Comparison of ENCODE assay signal across 17 cellular contexts in genomic region chr9:105158020-105158419, GRCh38.
"Had no signal": no experiment of that assay in that cellular context is flagged by ENCODE, and none has a peak within 500 bp of the region (broad histone marks: within the 10 kb centered on the region; RNA-seq: fewer than 3 reads in every experiment).

No MANE protein-coding gene starts in this region.

- DNase-seq: effector memory CD8-positive, alpha-beta T cell; esophagus squamous epithelium; foreskin fibroblast; immature natural killer cell; left ventricle myocardium inferior; lower lobe of right lung; natural killer cell; ovary; spleen; stimulated activated CD4-positive, alpha-beta T cell treated with anti-CD3 and anti-CD28 coated beads, Interleukin-15, amount 100 ng/mL, for 24 hours; stimulated activated CD4-positive, alpha-beta T cell treated with anti-CD3 and anti-CD28 coated beads, Interleukin-1b, Interleukin-23, amount 100 ng/mL, for 48 hours; stimulated activated CD4-positive, alpha-beta T cell treated with anti-CD3 and anti-CD28 coated beads, Interleukin-4, amount 100 ng/mL, for 24 hours had no signal

- FAIRE-seq: colon, keratinocyte, urothelium cell line had no signal

- H3K27me3 ChIP-seq: esophagus squamous epithelium, ovary, spleen, tibial nerve had no signal

- H3K4me3 ChIP-seq: esophagus squamous epithelium, left ventricle myocardium inferior, lower lobe of right lung, ovary, spleen, tibial nerve had no signal

- H3K36me3 ChIP-seq: esophagus squamous epithelium, left ventricle myocardium inferior, lower lobe of right lung, ovary, spleen, tibial nerve had no signal

- H3K27ac ChIP-seq: epithelial cell of prostate, lower lobe of right lung, ovary, spleen had no signal

- H3K9me3 ChIP-seq: esophagus squamous epithelium, left ventricle myocardium inferior, lower lobe of right lung, ovary, spleen, tibial nerve had no signal
